ENCODE assay signal across 28 cellular contexts in the genomic region with DNA sequence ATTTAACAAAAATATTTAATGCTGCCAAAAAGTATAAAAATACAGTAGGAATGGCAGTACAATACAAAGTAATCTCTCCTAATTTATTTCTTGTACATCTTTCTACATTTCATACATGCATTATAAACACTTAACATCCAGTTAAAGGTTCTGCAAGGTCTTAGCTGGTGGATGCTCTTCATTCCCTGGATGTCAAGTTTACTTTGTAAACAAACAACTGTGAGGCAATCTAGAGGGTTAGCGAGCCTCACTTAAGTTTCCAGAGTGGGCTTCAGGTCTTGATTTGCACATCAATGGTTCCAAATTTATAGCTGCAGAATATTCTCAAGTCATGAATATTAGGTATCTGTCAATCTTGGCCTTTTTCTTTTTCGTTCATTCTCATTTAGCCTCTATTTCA.
"Had no signal": no experiment of that assay in that cellular context is flagged by ENCODE, and none has a peak within 500 bp of the region (broad histone marks: within the 10 kb centered on the region; RNA-seq: fewer than 3 reads in every experiment).

No MANE protein-coding gene starts in this region.

- H3K36me3 ChIP-seq: colonic mucosa, gastroesophageal sphincter, heart left ventricle, lower lobe of right lung, ovary, suprapubic skin, transverse colon, upper lobe of right lung, uterus had no signal

- H3K4me3 Mint-ChIP-seq: dendritic cell treated with granulocyte-macrophage colony-stimulating factor and Interleukin-4, amounts not matched to agents 40 ng/mL and 50 ng/mL, for 4 days; endodermal cell; naive thymus-derived CD8-positive, alpha-beta T cell; stimulated activated naive CD8-positive, alpha-beta T cell treated with anti-CD3 and anti-CD28 coated beads, Interleukin-15, amount 100 ng/mL, for 72 hours had no signal

- H3K27ac ChIP-seq: colonic mucosa, epithelial cell of prostate, foreskin keratinocyte, gastroesophageal sphincter, heart left ventricle, hepatocyte, left ventricle myocardium inferior, lower lobe of right lung, ovary, psoas muscle, skin epidermis, spleen, suprapubic skin, transverse colon, upper lobe of right lung, uterus had no signal

- H3K27me3 Mint-ChIP-seq: dendritic cell treated with granulocyte-macrophage colony-stimulating factor and Interleukin-4, amounts not matched to agents 40 ng/mL and 50 ng/mL, for 4 days; naive thymus-derived CD8-positive, alpha-beta T cell; stimulated activated naive CD8-positive, alpha-beta T cell treated with anti-CD3 and anti-CD28 coated beads, Interleukin-15, amount 100 ng/mL, for 72 hours had no signal

- H3K4me2 ChIP-seq: hepatocyte had no signal

- ATAC-seq: esophagus mucosa; foreskin keratinocyte; gastroesophageal sphincter; heart left ventricle; left cardiac atrium; lower lobe of right lung; naive thymus-derived CD8-positive, alpha-beta T cell; psoas muscle; right cardiac atrium; stimulated activated naive CD8-positive, alpha-beta T cell treated with anti-CD3 and anti-CD28 coated beads, Interleukin-15, amount 100 ng/mL, for 72 hours; upper lobe of right lung had no signal

- H3K4me3 ChIP-seq: colonic mucosa, gastroesophageal sphincter, heart left ventricle, hepatocyte, left ventricle myocardium inferior, lower lobe of right lung, ovary, psoas muscle, skin epidermis, spleen, suprapubic skin, transverse colon, upper lobe of right lung, uterus had no signal

- H2AFZ ChIP-seq: hepatocyte had no signal

- H3K27ac Mint-ChIP-seq: dendritic cell treated with granulocyte-macrophage colony-stimulating factor and Interleukin-4, amounts not matched to agents 40 ng/mL and 50 ng/mL, for 4 days; endodermal cell; stimulated activated naive CD8-positive, alpha-beta T cell treated with anti-CD3 and anti-CD28 coated beads, Interleukin-15, amount 100 ng/mL, for 72 hours had no signal

- H3K9me3 Mint-ChIP-seq: dendritic cell treated with granulocyte-macrophage colony-stimulating factor and Interleukin-4, amounts not matched to agents 40 ng/mL and 50 ng/mL, for 4 days; stimulated activated naive CD8-positive, alpha-beta T cell treated with anti-CD3 and anti-CD28 coated beads, Interleukin-15, amount 100 ng/mL, for 72 hours had no signal

- H3K4me1 Mint-ChIP-seq: stimulated activated naive CD8-positive, alpha-beta T cell treated with anti-CD3 and anti-CD28 coated beads, Interleukin-15, amount 100 ng/mL, for 72 hours had no signal

- H3K27me3 ChIP-seq: colonic mucosa, foreskin keratinocyte, gastroesophageal sphincter, heart left ventricle, hepatocyte, ovary, spleen, suprapubic skin, transverse colon, upper lobe of right lung, uterus had no signal

- H3K4me1 ChIP-seq: colonic mucosa, foreskin keratinocyte, gastroesophageal sphincter, heart left ventricle, left ventricle myocardium inferior, lower lobe of right lung, psoas muscle, suprapubic skin, transverse colon, upper lobe of right lung, uterus had no signal

- DNase-seq: colonic mucosa; effector CD8-positive, alpha-beta T cell; endodermal cell; foreskin keratinocyte; heart left ventricle; left cardiac atrium; left ventricle myocardium inferior; lower lobe of right lung; naive thymus-derived CD8-positive, alpha-beta T cell; occipital lobe; ovary; posterior cingulate gyrus; psoas muscle; right cardiac atrium; spleen; stimulated activated CD4-positive, alpha-beta T cell treated with anti-CD3 and anti-CD28 coated beads, Interleukin-4, amount 100 ng/mL, for 4 hours; stimulated activated naive CD4-positive, alpha-beta T cell; stimulated activated naive CD8-positive, alpha-beta T cell treated with anti-CD3 and anti-CD28 coated beads, Interleukin-15, amount 100 ng/mL, for 72 hours; transverse colon; upper lobe of right lung; uterus had no signal

- H3K9me3 ChIP-seq: colonic mucosa, gastroesophageal sphincter, lower lobe of right lung, ovary, psoas muscle, suprapubic skin, transverse colon, upper lobe of right lung, uterus had no signal
